Comparison of ENCODE assay signal across 8 cellular contexts in genomic region chr11:61041755-61042518, GRCh38.
A peak's percentile ranks its signal among the peaks of the same experiment; 100 is the strongest.
DNase-seq lines count a peak whose midpoint lies in the region; ATAC-seq and FAIRE-seq lines count a peak whose summit lies in the region.

No MANE protein-coding gene starts in this region.

- ATAC-seq in GM18909 (IDR thresholded peaks at IDR 0.05; ENCODE audit: poor library complexity, unreplicated experiment): peak; percentile 92
- ATAC-seq in HG03045 (IDR thresholded peaks at IDR 0.05; ENCODE audit: unreplicated experiment): peak; percentile 93
- no peak for ATAC-seq in HG03097 (IDR thresholded peaks at IDR 0.05; ENCODE audit: low FRiP score, unreplicated experiment)

- H3K27me3 ChIP-seq in small intestine (ENCODE audit: control insufficient read depth in 2 of 2, insufficient read depth in 2 of 2, low read length in 2 of 2): no peaks in the 10 kb centered on the region

- H3K9me3 ChIP-seq in small intestine (ENCODE audit: control insufficient read depth, low read depth): no peaks in the 10 kb centered on the region

- H3K4me1 ChIP-seq in small intestine (ENCODE audit: control insufficient read depth in 2 of 2, insufficient read depth in 1 of 2, low read depth in 1 of 2, low read length in 1 of 2): no peaks in the 10 kb centered on the region

- DNase-seq in NCI-H510A treated with DMSO at 0.1 percent for 48 hours (lab: John Stamatoyannopoulos, UW) (peak; percentile 84), foreskin melanocyte (peak; percentile 9), small intestine (peak; percentile 52), SW 1271 (lab: John Stamatoyannopoulos, UW) (no peak)
- peak; percentile 79 for DNase-seq in activated CD8-positive, alpha-beta memory T cell treated with anti-CD3 and anti-CD28 coated beads, Interleukin-2, amount 50 U/mL, for 48 hours

- H3K36me3 ChIP-seq in small intestine (ENCODE audit: control insufficient read depth in 2 of 2, insufficient read depth in 2 of 2, low read length in 2 of 2): no peaks in the 10 kb centered on the region

- 31 to 41% (median 39%) methylated on average over 16 of the region's 16 CpGs for WGBS in small intestine, 3 donors

- no peak overlapping the region for H3K4me3 ChIP-seq in small intestine (ENCODE audit: low read depth in 1 of 2, low read length in 2 of 2)

- no peak for FAIRE-seq in small intestine (lab: Jason Lieb, UNC)

- peak overlapping the region; percentile 5 to 56 for H3K27ac ChIP-seq in small intestine (ENCODE audit: low read depth in 1 of 2, low read length in 1 of 2)

Comparison
In these comparisons a context has a peak if more than half of its experiments do, and no peak if none do; other contexts are left out.
1. DNase-seq: peak in NCI-H510A treated with DMSO at 0.1 percent for 48 hours (single experiment), activated CD8-positive, alpha-beta memory T cell treated with anti-CD3 and anti-CD28 coated beads, Interleukin-2, amount 50 U/mL, for 48 hours (single experiment), foreskin melanocyte (single experiment) and small intestine (single experiment); none in SW 1271 (0 of 2).